20 cellular contexts compared by ENCODE assay signal in genomic region chr10:45660876-45661411, GRCh38. TPM values are rescaled to one million over a fixed set of nuclear protein-coding genes. Genes with fewer than 3 reads are reported as not detected.
DNase-seq lines count a peak whose midpoint lies in the region; ATAC-seq and TF ChIP-seq lines count a peak whose summit lies in the region.
"Had no signal": no experiment of that assay in that cellular context is flagged by ENCODE, and none has a peak within 500 bp of the region (broad histone marks: within the 10 kb centered on the region; RNA-seq: fewer than 3 reads in every experiment).

No MANE protein-coding gene starts in this region.

- peak overlapping the region; percentile 16 for H3K27ac ChIP-seq in GM23338 (ENCODE audit: low read depth)
- H3K27ac ChIP-seq in smooth muscle cell (ENCODE audit: low read depth): no peak overlapping the region
- H3K27ac ChIP-seq in caudate nucleus (ENCODE audit: low read depth, low read length): no peak overlapping the region
- H3K27ac ChIP-seq: cardiac muscle cell, dorsolateral prefrontal cortex, gastroesophageal sphincter had no signal

- no peak overlapping the region for H3K9ac ChIP-seq in smooth muscle cell (ENCODE audit: low read depth)

- H3K9me3 Mint-ChIP-seq in activated CD8-positive, alpha-beta T cell treated with anti-CD3 and anti-CD28 coated beads, Interleukin-2, amount 10 ng/mL, durations not matched to agents 7 days and 5 days (ENCODE audit: insufficient read depth): peaks cover 6% of the 10 kb centered on the region
- peaks cover 20% of the 10 kb centered on the region for H3K9me3 Mint-ChIP-seq in activated CD8-positive, alpha-beta T cell treated with anti-CD3 and anti-CD28 coated beads for 36 hours
- H3K9me3 Mint-ChIP-seq in GM23338: no peaks in the 10 kb centered on the region
- peaks cover 9% of the 10 kb centered on the region for H3K9me3 Mint-ChIP-seq in activated T-helper 17 cell treated with anti-CD3 and anti-CD28 coated beads, Interleukin-2, amount 50 U/mL, for 72 hours
- peaks cover 8 to 41% (median 18%) of the 10 kb centered on the region in 9 donors for H3K9me3 Mint-ChIP-seq in naive thymus-derived CD8-positive, alpha-beta T cell

- H3K4me3 ChIP-seq in GM23338: no peak overlapping the region
- no peak overlapping the region for H3K4me3 ChIP-seq in smooth muscle cell
- H3K4me3 ChIP-seq: cardiac muscle cell, dorsolateral prefrontal cortex, gastroesophageal sphincter had no signal

- peaks cover 3% of the 10 kb centered on the region; the same call in 1 of the 2 replicates for H4K20me1 ChIP-seq in GM23338 (replicated peaks; ENCODE audit: insufficient read depth)
- no peaks in the 10 kb centered on the region for H4K20me1 ChIP-seq in smooth muscle cell (ENCODE audit: low read depth)

- CTCF ChIA-PET in activated CD8-positive, alpha-beta T cell treated with anti-CD3 and anti-CD28 coated beads, Interleukin-2, amount 10 ng/mL, durations not matched to agents 7 days and 5 days (lab: Charles Lee): interaction anchor here (1.4 kb wide), 1 partner anchor 11 kb away, joined by 4 read pairs; the partner anchor contains the start of gene ZFAND4
- CTCF ChIA-PET in activated CD8-positive, alpha-beta T cell treated with anti-CD3 and anti-CD28 coated beads for 36 hours (lab: Charles Lee): no interaction called here

- no peaks in the 10 kb centered on the region for H3K27me3 Mint-ChIP-seq in activated CD8-positive, alpha-beta T cell treated with anti-CD3 and anti-CD28 coated beads, Interleukin-2, amount 10 ng/mL, durations not matched to agents 7 days and 5 days (ENCODE audit: low read depth)
- no peaks in the 10 kb centered on the region for H3K27me3 Mint-ChIP-seq in activated CD8-positive, alpha-beta T cell treated with anti-CD3 and anti-CD28 coated beads for 36 hours
- H3K27me3 Mint-ChIP-seq in GM23338 (ENCODE audit: insufficient read depth, low read depth, poor library complexity): peaks cover 2% of the 10 kb centered on the region
- H3K27me3 Mint-ChIP-seq in activated T-helper 17 cell treated with anti-CD3 and anti-CD28 coated beads, Interleukin-2, amount 50 U/mL, for 72 hours: no peaks in the 10 kb centered on the region
- no peaks in the 10 kb centered on the region for H3K27me3 Mint-ChIP-seq in naive thymus-derived CD8-positive, alpha-beta T cell
- H3K27me3 Mint-ChIP-seq: IgD-negative memory B cell had no signal

- TF ChIP-seq CTCF in activated CD8-positive, alpha-beta T cell treated with anti-CD3 and anti-CD28 coated beads for 36 hours (IDR thresholded peaks at IDR 0.05): no peak
- TF ChIP-seq CTCF in GM23338 (conservative IDR thresholded peaks at IDR 0.05; ENCODE audit: low read depth in 2 of 2) (no peak), smooth muscle cell (IDR thresholded peaks at IDR 0.05; ENCODE audit: borderline replicate concordance, insufficient read depth, poor library complexity, severe bottlenecking) (no peak)

- H3K36me3 ChIP-seq in GM23338 (ENCODE audit: insufficient read depth): no peaks in the 10 kb centered on the region
- H3K36me3 ChIP-seq in smooth muscle cell (ENCODE audit: low read depth): no peaks in the 10 kb centered on the region
- H3K36me3 ChIP-seq: cardiac muscle cell had no signal

- no peaks in the 10 kb centered on the region for H3K27me3 ChIP-seq in GM23338 (ENCODE audit: insufficient read depth)
- no peaks in the 10 kb centered on the region for H3K27me3 ChIP-seq in smooth muscle cell (ENCODE audit: low read depth)
- H3K27me3 ChIP-seq: cardiac muscle cell, dorsolateral prefrontal cortex, gastroesophageal sphincter had no signal

- no peak overlapping the region for H3K4me3 Mint-ChIP-seq in activated CD8-positive, alpha-beta T cell treated with anti-CD3 and anti-CD28 coated beads, Interleukin-2, amount 10 ng/mL, durations not matched to agents 7 days and 5 days
- no peak overlapping the region for H3K4me3 Mint-ChIP-seq in activated CD8-positive, alpha-beta T cell treated with anti-CD3 and anti-CD28 coated beads for 36 hours
- H3K4me3 Mint-ChIP-seq in GM23338: no peak overlapping the region
- H3K4me3 Mint-ChIP-seq in activated T-helper 17 cell treated with anti-CD3 and anti-CD28 coated beads, Interleukin-2, amount 50 U/mL, for 72 hours: no peak overlapping the region
- H3K4me3 Mint-ChIP-seq in naive thymus-derived CD8-positive, alpha-beta T cell: peak overlapping the region in 2 of 10 donors; percentile 10 to 34
- H3K4me3 Mint-ChIP-seq: activated T-cell treated with anti-CD3 and anti-CD28 coated beads, Interleukin-2, amount 50 U/mL, for 72 hours; mesothelial cell of epicardium had no signal

- H3K9me2 ChIP-seq in GM23338 (ENCODE audit: insufficient read depth): no peaks in the 10 kb centered on the region

- H3K4me2 ChIP-seq in GM23338: no peak overlapping the region
- H3K4me2 ChIP-seq in smooth muscle cell: no peak overlapping the region

- 75% methylated on average over 2 of the region's 2 CpGs for WGBS in smooth muscle cell (ENCODE audit: low lambda C conversion rate)

- peaks cover 57% of the 10 kb centered on the region for H3K36me3 Mint-ChIP-seq in activated CD8-positive, alpha-beta T cell treated with anti-CD3 and anti-CD28 coated beads, Interleukin-2, amount 10 ng/mL, durations not matched to agents 7 days and 5 days (ENCODE audit: low read depth)
- peaks cover 46% of the 10 kb centered on the region for H3K36me3 Mint-ChIP-seq in activated CD8-positive, alpha-beta T cell treated with anti-CD3 and anti-CD28 coated beads for 36 hours (ENCODE audit: low read depth)
- H3K36me3 Mint-ChIP-seq in GM23338 (ENCODE audit: low read depth): peaks cover 19% of the 10 kb centered on the region; the same call in 2 of the 3 replicates
- peaks cover 68% of the 10 kb centered on the region for H3K36me3 Mint-ChIP-seq in activated T-helper 17 cell treated with anti-CD3 and anti-CD28 coated beads, Interleukin-2, amount 50 U/mL, for 72 hours (ENCODE audit: low read depth)
- peaks cover 38 to 79% (median 67%) of the 10 kb centered on the region in 3 donors for H3K36me3 Mint-ChIP-seq in naive thymus-derived CD8-positive, alpha-beta T cell

- H3K4me1 Mint-ChIP-seq in activated CD8-positive, alpha-beta T cell treated with anti-CD3 and anti-CD28 coated beads, Interleukin-2, amount 10 ng/mL, durations not matched to agents 7 days and 5 days (ENCODE audit: low read depth): peaks cover 30% of the 10 kb centered on the region
- H3K4me1 Mint-ChIP-seq in activated CD8-positive, alpha-beta T cell treated with anti-CD3 and anti-CD28 coated beads for 36 hours (ENCODE audit: low read depth): peaks cover 34% of the 10 kb centered on the region
- peaks cover 16% of the 10 kb centered on the region for H3K4me1 Mint-ChIP-seq in GM23338
- peaks cover 15% of the 10 kb centered on the region for H3K4me1 Mint-ChIP-seq in activated T-helper 17 cell treated with anti-CD3 and anti-CD28 coated beads, Interleukin-2, amount 50 U/mL, for 72 hours
- H3K4me1 Mint-ChIP-seq in naive thymus-derived CD8-positive, alpha-beta T cell: peaks cover 10 to 39% (median 34%) of the 10 kb centered on the region in 4 donors
- H3K4me1 Mint-ChIP-seq: mesothelial cell of epicardium had no signal

- intact Hi-C loops in activated CD8-positive, alpha-beta T cell treated with anti-CD3 and anti-CD28 coated beads for 36 hours (cut with micrococcal nuclease): no loop called here

- peak overlapping the region; percentile 73 for H3K27ac Mint-ChIP-seq in activated CD8-positive, alpha-beta T cell treated with anti-CD3 and anti-CD28 coated beads, Interleukin-2, amount 10 ng/mL, durations not matched to agents 7 days and 5 days
- no peak overlapping the region for H3K27ac Mint-ChIP-seq in activated CD8-positive, alpha-beta T cell treated with anti-CD3 and anti-CD28 coated beads for 36 hours
- peak overlapping the region; percentile 56 for H3K27ac Mint-ChIP-seq in GM23338
- H3K27ac Mint-ChIP-seq in activated T-helper 17 cell treated with anti-CD3 and anti-CD28 coated beads, Interleukin-2, amount 50 U/mL, for 72 hours: peak overlapping the region; percentile 50
- H3K27ac Mint-ChIP-seq in naive thymus-derived CD8-positive, alpha-beta T cell: peak overlapping the region in 7 of 10 donors; percentile 10 to 86 (median 35)
- H3K27ac Mint-ChIP-seq: IgD-negative memory B cell, mesothelial cell of epicardium had no signal

- H3K79me2 ChIP-seq in GM23338 (replicated peaks; ENCODE audit: insufficient read depth) (peaks cover 38% of the 10 kb centered on the region), smooth muscle cell (ENCODE audit: low read depth) (peaks cover 4% of the 10 kb centered on the region)

- no peaks in the 10 kb centered on the region for H3K9me3 ChIP-seq in smooth muscle cell (replicated peaks; ENCODE audit: low read depth)

- H3F3A ChIP-seq in GM23338 (replicated peaks; ENCODE audit: low read depth) (no peaks in the 10 kb centered on the region), smooth muscle cell (ENCODE audit: low read depth) (no peaks in the 10 kb centered on the region)

- POLR2A ChIA-PET in activated CD8-positive, alpha-beta T cell treated with anti-CD3 and anti-CD28 coated beads, Interleukin-2, amount 10 ng/mL, durations not matched to agents 7 days and 5 days (lab: Charles Lee): no interaction called here
- POLR2A ChIA-PET in activated CD8-positive, alpha-beta T cell treated with anti-CD3 and anti-CD28 coated beads for 36 hours (lab: Charles Lee): no interaction called here
- POLR2A ChIA-PET in naive thymus-derived CD8-positive, alpha-beta T cell (lab: Charles Lee): no interaction called here

- H2AFZ ChIP-seq in GM23338 (no peak overlapping the region), smooth muscle cell (ENCODE audit: low read depth) (no peak overlapping the region)

- no peak for ATAC-seq in activated CD8-positive, alpha-beta T cell treated with anti-CD3 and anti-CD28 coated beads, Interleukin-2, amount 10 ng/mL, durations not matched to agents 7 days and 5 days
- ATAC-seq in activated CD8-positive, alpha-beta T cell treated with anti-CD3 and anti-CD28 coated beads for 36 hours: no peak
- peak; percentile 67 for ATAC-seq in GM23338
- no peak for ATAC-seq in activated T-helper 17 cell treated with anti-CD3 and anti-CD28 coated beads, Interleukin-2, amount 50 U/mL, for 72 hours (replicated peaks)
- ATAC-seq in naive thymus-derived CD8-positive, alpha-beta T cell: no peak
- no peak for ATAC-seq in HG02973 (IDR thresholded peaks at IDR 0.05; ENCODE audit: unreplicated experiment)
- ATAC-seq: activated T-cell treated with anti-CD3 and anti-CD28 coated beads, Interleukin-2, amount 50 U/mL, for 72 hours; gastroesophageal sphincter had no signal

- H3K4me1 ChIP-seq in GM23338 (ENCODE audit: insufficient read depth) (0 out of 2 replicates have a peak, but pooled peaks cover 4% of the 10 kb centered on the region), smooth muscle cell (ENCODE audit: low read depth) (no peaks in the 10 kb centered on the region)
- H3K4me1 ChIP-seq: gastroesophageal sphincter had no signal

- no peak for DNase-seq in activated CD8-positive, alpha-beta T cell treated with anti-CD3 and anti-CD28 coated beads, Interleukin-2, amount 10 ng/mL, durations not matched to agents 7 days and 5 days
- no peak for DNase-seq in activated CD8-positive, alpha-beta T cell treated with anti-CD3 and anti-CD28 coated beads for 36 hours
- DNase-seq in GM23338 (ENCODE audit: low spot score) (peak; percentile 65), smooth muscle cell (lab: John Stamatoyannopoulos, UW; ENCODE audit: unreplicated experiment) (no peak), caudate nucleus (lab: John Stamatoyannopoulos, UW) (no peak)
- no peak for DNase-seq in naive thymus-derived CD8-positive, alpha-beta T cell
- DNase-seq: activated CD4-positive, alpha-beta T cell treated with anti-CD3 and anti-CD28 coated beads, Interleukin-2, amount 50 U/mL, for 4 hours; activated T-cell treated with anti-CD3 and anti-CD28 coated beads, Interleukin-2, amount 50 U/mL, for 72 hours; dorsolateral prefrontal cortex; NCI-H1930; NCI-H345; RPMI8226; small intestine; stimulated activated CD4-positive, alpha-beta T cell treated with anti-CD3 and anti-CD28 coated beads, Interleukin-4, amount 100 ng/mL, for 24 hours had no signal

RNA-seq across cellular contexts. Expression of gene ZFAND4, which starts 11.6 kb away (rescaled TPM):
- total RNA-seq in activated CD8-positive, alpha-beta T cell treated with anti-CD3 and anti-CD28 coated beads, Interleukin-2, amount 10 ng/mL, durations not matched to agents 7 days and 5 days: 10 to 100 TPM; 23.2 to 23.3 TPM
- 10 to 100 TPM; 11.5 to 13.5 TPM for total RNA-seq in activated CD8-positive, alpha-beta T cell treated with anti-CD3 and anti-CD28 coated beads for 36 hours
- total RNA-seq in GM23338 (2014; rRNA removed; shearing (Covaris generic)): 26.0 and 30.3 TPM in 2 replicates
- polyA plus RNA-seq in GM23338 (2016; fragmentation: Nextera tagmentation; extraction: Ambion mirVana) (6.6 and 7.4 TPM in 2 replicates), smooth muscle cell (2.9 and 5.0 TPM in 2 replicates)
- 10 to 100 TPM in 1 of 2 donors, 1 to 10 TPM in 1; 7.2 to 16.4 TPM for total RNA-seq in activated T-helper 17 cell treated with anti-CD3 and anti-CD28 coated beads, Interleukin-2, amount 50 U/mL, for 72 hours
- total RNA-seq in naive thymus-derived CD8-positive, alpha-beta T cell: 10 to 100 TPM; 29.2 to 32.2 TPM
- polyA plus RNA-seq in naive thymus-derived CD8-positive, alpha-beta T cell: 10 to 100 TPM; 14.8 to 28.9 (median 20.8) TPM
- total RNA-seq in smooth muscle cell: 3.6 and 9.7 TPM in 2 replicates
